ENCODE assay signal across 15 cellular contexts in the genomic region with DNA sequence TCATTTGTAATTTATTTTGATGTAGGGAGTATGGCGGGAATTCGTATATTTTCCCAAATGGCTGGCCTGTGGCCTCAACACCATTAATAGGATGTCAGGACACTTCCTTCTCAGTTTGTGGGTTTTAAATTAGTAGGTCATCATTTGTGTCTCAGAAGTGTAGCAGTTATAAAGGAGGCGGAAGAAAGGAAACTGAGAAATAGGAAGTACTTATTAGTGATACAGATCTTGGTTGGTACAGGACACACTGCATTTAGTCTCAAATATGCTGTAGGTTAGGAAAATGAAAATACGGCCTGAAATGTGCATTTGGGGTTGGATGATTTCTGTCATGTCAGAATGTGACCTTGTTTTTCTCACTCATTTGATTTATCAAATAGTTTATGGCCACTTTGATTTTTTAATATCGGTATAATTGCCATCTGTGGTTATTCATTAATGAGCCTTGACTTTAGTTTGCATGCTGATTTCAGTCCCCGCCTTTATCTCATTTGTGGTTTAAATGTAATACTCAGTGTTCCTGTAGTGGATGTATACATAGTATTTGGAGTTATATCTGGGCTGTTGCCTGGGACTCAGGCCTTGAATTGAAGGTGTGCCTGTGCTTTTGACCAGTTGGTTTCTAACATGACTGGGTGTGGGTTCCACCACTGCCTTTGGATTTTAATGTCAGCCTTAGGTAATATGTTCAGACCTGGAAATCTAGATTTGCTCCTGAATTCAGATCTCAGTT. TPM values are rescaled to one million over a fixed set of nuclear protein-coding genes. Genes with fewer than 3 reads are reported as not detected.
DNase-seq lines count a peak whose midpoint lies in the region; ATAC-seq, FAIRE-seq and TF ChIP-seq lines count a peak whose summit lies in the region.
"Had no signal": no experiment of that assay in that cellular context is flagged by ENCODE, and none has a peak within 500 bp of the region (broad histone marks: within the 10 kb centered on the region; RNA-seq: fewer than 3 reads in every experiment).

No MANE protein-coding gene starts in this region.

- ATAC-seq in HCT116 (no peak), RWPE2 (ENCODE audit: low read depth) (no peak), memory B cell (ENCODE audit: low read depth) (peak; percentile 77), GM19328 (IDR thresholded peaks at IDR 0.05; ENCODE audit: unreplicated experiment) (no peak), GM21526 (IDR thresholded peaks at IDR 0.05; ENCODE audit: low FRiP score, unreplicated experiment) (no peak)

- TF ChIP-seq CTCF in HCT116 (IDR thresholded peaks at IDR 0.05 in 2 of 3, conservative IDR thresholded peaks at IDR 0.05 in 1 of 3; ENCODE audit: borderline replicate concordance in 1 of 3, insufficient read depth in 1 of 3, low read depth in 2 of 3, low read length in 2 of 3) (no peak), RWPE2 (IDR thresholded peaks at IDR 0.05; ENCODE audit: poor library complexity, severe bottlenecking) (no peak), MM.1S (IDR thresholded peaks at IDR 0.05; ENCODE audit: low read length) (no peak)

- H3K4me3 Mint-ChIP-seq in memory B cell = no peak overlapping the region

- no peak for TF ChIP-seq POLR2A in GM12891 (IDR thresholded peaks at IDR 0.05; ENCODE audit: low read depth, low read length)
- TF ChIP-seq POLR2A in HCT116 (IDR thresholded peaks at IDR 0.05; ENCODE audit: borderline replicate concordance, extremely low read depth, insufficient read depth, insufficient read length) = no peak

- no TSS peak for BruUV-seq in HCT116 (replicated peaks; lab: Mats Ljungman, UMichigan)

- H3K9me2 ChIP-seq in HCT116 (ENCODE audit: insufficient read depth) (no peaks in the 10 kb centered on the region), MM.1S (replicated peaks; ENCODE audit: insufficient read depth, low read length) (no peaks in the 10 kb centered on the region)

- H3K4me1 Mint-ChIP-seq in memory B cell = peaks cover 20% of the 10 kb centered on the region

- H3K36me3 Mint-ChIP-seq in memory B cell = peaks cover 45% of the 10 kb centered on the region

- H2AFZ ChIP-seq in HCT116 (ENCODE audit: low read depth, low read length, poor library complexity, severe bottlenecking) (no peak overlapping the region), MM.1S (ENCODE audit: low read length) (no peak overlapping the region)

- peak; percentile 88 for FAIRE-seq in GM12891 (lab: Jason Lieb, UNC)

- H3K4me3 ChIP-seq in HCT116 (replicated peaks in 1 of 2; ENCODE audit: low read depth in 1 of 2, low read length in 2 of 2) (no peak overlapping the region), RWPE2 (ENCODE audit: severe bottlenecking) (no peak overlapping the region), MM.1S (ENCODE audit: low read length) (no peak overlapping the region)
- H3K4me3 ChIP-seq: coronary artery, lung, smooth muscle cell had no signal

- POLR2A ChIA-PET in HCT116 (lab: Charles Lee) = no interaction called here

- H3K36me3 ChIP-seq in HCT116 (ENCODE audit: control insufficient read depth in 1 of 2, insufficient read depth in 2 of 2, low read length in 2 of 2) = peaks cover 9 to 23% of the 10 kb centered on the region in 2 experiments
- H3K36me3 ChIP-seq in RWPE2 (ENCODE audit: low read depth) = peaks cover 40% of the 10 kb centered on the region
- H3K36me3 ChIP-seq in MM.1S (replicated peaks; ENCODE audit: insufficient read depth, low read length) = no peaks in the 10 kb centered on the region

- no peak overlapping the region for H3K9ac ChIP-seq in HCT116 (ENCODE audit: low read length)
- H3K9ac ChIP-seq in MM.1S (ENCODE audit: low read length) = no peak overlapping the region
- H3K9ac ChIP-seq: KMS-11 had no signal

- CTCF ChIA-PET in HCT116 (lab: Charles Lee) = no interaction called here

- no peaks in the 10 kb centered on the region for H3K9me3 Mint-ChIP-seq in memory B cell

- H3K27me3 ChIP-seq in HCT116 (ENCODE audit: insufficient read depth, low read length) (no peaks in the 10 kb centered on the region), RWPE2 (ENCODE audit: insufficient read depth, poor library complexity, severe bottlenecking) (no peaks in the 10 kb centered on the region), MM.1S (replicated peaks; ENCODE audit: insufficient read depth, low read length) (no peaks in the 10 kb centered on the region)

- intact Hi-C loops in HCT116 (cut with micrococcal nuclease) = no loop called here

- H3K27me3 Mint-ChIP-seq in memory B cell = no peaks in the 10 kb centered on the region

- H3K27ac ChIP-seq in HCT116 (ENCODE audit: low read depth, low read length) (no peak overlapping the region), RWPE2 (ENCODE audit: poor library complexity, severe bottlenecking) (peak overlapping the region; percentile 35), MM.1S (ENCODE audit: low read length) (no peak overlapping the region)
- H3K27ac ChIP-seq: coronary artery, KMS-11 had no signal

- DNase-seq in GM12891 (ENCODE audit: insufficient read length, low spot score) (no peak), HCT116 (ENCODE audit: low read depth, low spot score) (no peak), RWPE2 (ENCODE audit: low spot score) (no peak), memory B cell (ENCODE audit: low spot score in 2 of 2) (no peak), NCI-H187 treated with DMSO at 0.1 percent for 48 hours (lab: John Stamatoyannopoulos, UW) (no peak), MM.1S (no peak)
- DNase-seq: GF-D8; NCI-H2081; NK-92 treated with Interleukin-12 subunit alpha and Interleukin-12 subunit beta, amount 100 ng/mL, for 24 hours had no signal

- H3K9me3 ChIP-seq in HCT116 (ENCODE audit: control insufficient read depth in 1 of 2, insufficient read depth in 1 of 2, low read depth in 1 of 2, low read length in 2 of 2) = no peaks in the 10 kb centered on the region
- no peaks in the 10 kb centered on the region for H3K9me3 ChIP-seq in RWPE2 (ENCODE audit: severe bottlenecking)
- H3K9me3 ChIP-seq in MM.1S (replicated peaks; ENCODE audit: insufficient read depth, low read length) = no peaks in the 10 kb centered on the region

- no peaks in the 10 kb centered on the region for H3K79me2 ChIP-seq in HCT116 (ENCODE audit: insufficient read depth, low read length)
- no peaks in the 10 kb centered on the region for H3K79me2 ChIP-seq in MM.1S (ENCODE audit: low read length)

- H3F3A ChIP-seq in MM.1S (ENCODE audit: insufficient read depth, low read length) = no peaks in the 10 kb centered on the region

- no peaks in the 10 kb centered on the region for H4K20me1 ChIP-seq in HCT116 (ENCODE audit: insufficient read depth)
- no peaks in the 10 kb centered on the region for H4K20me1 ChIP-seq in MM.1S (ENCODE audit: insufficient read depth, low read length)

- H3K4me2 ChIP-seq in HCT116 (ENCODE audit: low read length) (peak overlapping the region; percentile 39; the same call in 1 of the 2 replicates), MM.1S (ENCODE audit: low read depth, low read length) (no peak overlapping the region)
- H3K4me2 ChIP-seq: KMS-11, smooth muscle cell had no signal

- H3K27ac Mint-ChIP-seq in memory B cell = peak overlapping the region; percentile 53

- no peak for TF ChIP-seq RAD21 in HCT116 (IDR thresholded peaks at IDR 0.05; ENCODE audit: low read depth)

- peaks cover 5 to 16% of the 10 kb centered on the region in 2 experiments; a peak in 3 of 4 replicates for H3K4me1 ChIP-seq in HCT116 (ENCODE audit: control insufficient read depth in 1 of 2, insufficient read depth in 2 of 2, low read length in 2 of 2)
- peaks cover 11% of the 10 kb centered on the region for H3K4me1 ChIP-seq in RWPE2 (ENCODE audit: insufficient read depth, poor library complexity, severe bottlenecking)
- no peaks in the 10 kb centered on the region for H3K4me1 ChIP-seq in MM.1S (ENCODE audit: low read length)

- RAD21 ChIA-PET in HCT116 (lab: Charles Lee; ENCODE audit: low non-redundant PET in 1 of 2, low total read pairs in 2 of 2, uncharacterized antibody in 2 of 2, unreplicated experiment in 2 of 2) = no interaction called here

TF ChIP-seq in GM12891, 5 proteins besides CTCF, POLR2A, EP300 and RAD21:
- TF ChIP-seq PAX5 (IDR thresholded peaks at IDR 0.05; ENCODE audit: insufficient read depth, low read length, severe bottlenecking) (no peak), TAF1 (IDR thresholded peaks at IDR 0.05; ENCODE audit: low read depth, low read length) (no peak), POU2F2 (IDR thresholded peaks at IDR 0.05; ENCODE audit: low read depth, low read length) (no peak), POLR2AphosphoS5 (IDR thresholded peaks at IDR 0.05; ENCODE audit: low read depth, low read length) (no peak)

TF ChIP-seq in HCT116, 20 proteins besides CTCF, POLR2A, EP300 and RAD21 (continues in another document):
- TF ChIP-seq POLR2AphosphoS5 (IDR thresholded peaks at IDR 0.05; ENCODE audit: low read depth, low read length) (no peak), EZH2phosphoT487 (IDR thresholded peaks at IDR 0.05; ENCODE audit: borderline replicate concordance) (no peak), FOSL1 (IDR thresholded peaks at IDR 0.05; ENCODE audit: low read depth) (no peak), ZNF274 (IDR thresholded peaks at IDR 0.05; ENCODE audit: low read depth, low read length) (no peak), CBX3 (IDR thresholded peaks at IDR 0.05; ENCODE audit: low read depth) (no peak)
- TF ChIP-seq, protein P1, sequence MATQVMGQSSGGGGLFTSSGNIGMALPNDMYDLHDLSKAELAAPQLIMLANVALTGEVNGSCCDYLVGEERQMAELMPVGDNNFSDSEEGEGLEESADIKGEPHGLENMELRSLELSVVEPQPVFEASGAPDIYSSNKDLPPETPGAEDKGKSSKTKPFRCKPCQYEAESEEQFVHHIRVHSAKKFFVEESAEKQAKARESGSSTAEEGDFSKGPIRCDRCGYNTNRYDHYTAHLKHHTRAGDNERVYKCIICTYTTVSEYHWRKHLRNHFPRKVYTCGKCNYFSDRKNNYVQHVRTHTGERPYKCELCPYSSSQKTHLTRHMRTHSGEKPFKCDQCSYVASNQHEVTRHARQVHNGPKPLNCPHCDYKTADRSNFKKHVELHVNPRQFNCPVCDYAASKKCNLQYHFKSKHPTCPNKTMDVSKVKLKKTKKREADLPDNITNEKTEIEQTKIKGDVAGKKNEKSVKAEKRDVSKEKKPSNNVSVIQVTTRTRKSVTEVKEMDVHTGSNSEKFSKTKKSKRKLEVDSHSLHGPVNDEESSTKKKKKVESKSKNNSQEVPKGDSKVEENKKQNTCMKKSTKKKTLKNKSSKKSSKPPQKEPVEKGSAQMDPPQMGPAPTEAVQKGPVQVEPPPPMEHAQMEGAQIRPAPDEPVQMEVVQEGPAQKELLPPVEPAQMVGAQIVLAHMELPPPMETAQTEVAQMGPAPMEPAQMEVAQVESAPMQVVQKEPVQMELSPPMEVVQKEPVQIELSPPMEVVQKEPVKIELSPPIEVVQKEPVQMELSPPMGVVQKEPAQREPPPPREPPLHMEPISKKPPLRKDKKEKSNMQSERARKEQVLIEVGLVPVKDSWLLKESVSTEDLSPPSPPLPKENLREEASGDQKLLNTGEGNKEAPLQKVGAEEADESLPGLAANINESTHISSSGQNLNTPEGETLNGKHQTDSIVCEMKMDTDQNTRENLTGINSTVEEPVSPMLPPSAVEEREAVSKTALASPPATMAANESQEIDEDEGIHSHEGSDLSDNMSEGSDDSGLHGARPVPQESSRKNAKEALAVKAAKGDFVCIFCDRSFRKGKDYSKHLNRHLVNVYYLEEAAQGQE (IDR thresholded peaks at IDR 0.05; ENCODE audit: low read depth) = no peak

RNA-seq across cellular contexts. Expression of gene ZCCHC2, which starts 31.4 kb away (rescaled TPM):
- polyA plus RNA-seq in GM12891 (2012; ENCODE audit: low read depth, missing spikeins) = 7.7 TPM
- 17.7 TPM for total RNA-seq in HCT116 (2021; ENCODE audit: unreplicated experiment)
- 9.1 and 12.0 TPM in 2 replicates for polyA plus RNA-seq in HCT116 (2012)
